In the genomic region with DNA sequence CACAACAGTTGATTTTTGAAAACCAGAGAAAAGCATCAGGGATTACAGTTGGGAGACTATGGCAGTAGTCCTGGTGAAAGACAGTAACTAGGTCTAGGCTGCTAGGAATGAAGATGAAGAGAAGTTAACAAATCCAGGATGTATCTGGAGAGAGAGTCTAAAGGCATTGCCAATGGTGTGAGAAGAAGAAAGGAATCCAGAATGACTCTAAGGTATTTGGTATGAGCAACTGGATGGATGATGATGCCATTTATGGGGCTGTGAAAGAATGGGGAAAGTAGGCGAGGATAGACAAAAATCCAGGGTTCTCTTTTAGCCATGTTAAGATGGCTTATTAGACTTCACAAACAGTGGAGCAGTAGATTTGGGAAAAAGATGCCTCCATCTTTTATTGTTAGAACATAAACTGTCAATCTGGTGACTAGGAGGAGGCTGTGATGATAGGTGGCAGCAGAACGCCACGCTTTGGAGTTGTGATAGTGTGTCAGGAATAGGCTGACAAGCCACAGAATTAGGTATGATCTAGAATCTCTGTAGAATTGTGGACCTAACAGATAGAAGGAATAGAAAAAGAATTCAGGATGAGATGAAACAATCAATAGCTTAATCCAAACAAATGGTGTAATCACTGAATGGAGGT, we compare ENCODE assay signal across 8 cellular contexts. TPM values are rescaled to one million over a fixed set of nuclear protein-coding genes. Genes with fewer than 3 reads are reported as not detected.
A peak's percentile ranks its signal among the peaks of the same experiment; 100 is the strongest.
DNase-seq lines count a peak whose midpoint lies in the region; ATAC-seq and TF ChIP-seq lines count a peak whose summit lies in the region.

No MANE protein-coding gene starts in this region.

- no peaks in the 10 kb centered on the region for H3K9me3 ChIP-seq in IMR-90 (ENCODE audit: control insufficient read depth, insufficient read depth, low read length)

- no peak overlapping the region for H3K9ac ChIP-seq in IMR-90 (ENCODE audit: low read depth, low read length)

- peak overlapping the region; percentile 17; the same call in 1 of the 2 replicates for H3K18ac ChIP-seq in IMR-90 (ENCODE audit: low read depth, low read length)

- H2AK5ac ChIP-seq in IMR-90 (ENCODE audit: low read depth, low read length), result no peak overlapping the region

- intact Hi-C loops in IMR-90 (cut with micrococcal nuclease), result no loop called here

- H3K4me3 ChIP-seq in IMR-90 (ENCODE audit: insufficient read depth, low read depth, low read length), result no peak overlapping the region

- no peaks in the 10 kb centered on the region for H4K20me1 ChIP-seq in IMR-90 (ENCODE audit: insufficient read depth, low read length)

- DNase-seq in IMR-90, result peak; percentile 37
- peak; percentile 63 for DNase-seq in activated T-cell treated with anti-CD3 and anti-CD28 coated beads, Interleukin-2, amount 50 U/mL, for 1 hour
- DNase-seq in iPS-NIHi11 (ENCODE audit: low spot score), result peak; percentile 49
- DNase-seq in stimulated activated CD8-positive, alpha-beta memory T cell treated with anti-CD3 and anti-CD28 coated beads, Interleukin-4, amount 100 ng/mL, for 48 hours, result peak; percentile 39
- no peak for DNase-seq in MV-4-11 (lab: John Stamatoyannopoulos, UW)
- DNase-seq in H4 (ENCODE audit: low spot score), result no peak
- DNase-seq in SIG-M5 treated with dmso at 0.1 percent for 504 hours (lab: John Stamatoyannopoulos, UW; ENCODE audit: unreplicated experiment), result no peak

- 0 out of 2 replicates have a peak overlapping the region, but pooled peaks have one; percentile 20 for H2BK20ac ChIP-seq in IMR-90 (ENCODE audit: low read depth, low read length)

- H2BK15ac ChIP-seq in IMR-90 (ENCODE audit: low read depth, low read length), result no peak overlapping the region

- H3K4me1 ChIP-seq in IMR-90 (ENCODE audit: control insufficient read depth, insufficient read depth, low read length), result peaks cover 3% of the 10 kb centered on the region; the same call in 1 of the 2 replicates

- no peak overlapping the region for H2BK5ac ChIP-seq in IMR-90 (ENCODE audit: low read depth, low read length, poor library complexity, severe bottlenecking)

- no peaks in the 10 kb centered on the region for H3K27me3 ChIP-seq in IMR-90 (ENCODE audit: control insufficient read depth, insufficient read depth, low read length)

- H3K36me3 ChIP-seq in IMR-90 (ENCODE audit: control insufficient read depth, insufficient read depth, low read length), result no peaks in the 10 kb centered on the region

- no peaks in the 10 kb centered on the region for H3K9me1 ChIP-seq in IMR-90 (ENCODE audit: insufficient read depth, low read length)

- in situ Hi-C loops in IMR-90 (cut with MboI; ENCODE audit: low sequenced_read_pairs), result no loop called here

- H4K91ac ChIP-seq in IMR-90 (ENCODE audit: insufficient read depth, low read depth, low read length), result no peak overlapping the region

- dilution Hi-C loops in IMR-90 (cut with HindIII; ENCODE audit: low sequenced_read_pairs, unreplicated experiment), result no loop called here

- no peak overlapping the region for H2AFZ ChIP-seq in IMR-90 (replicated peaks; ENCODE audit: low read length, poor library complexity)

- no TSS peak for BruUV-seq in IMR-90 (replicated peaks; lab: Mats Ljungman, UMichigan)

- ATAC-seq in IMR-90 (ENCODE audit: low read depth), result peak; percentile 67

- CTCF ChIA-PET in IMR-90 (lab: Yijun Ruan, JAX), result no interaction called here

- no peak overlapping the region for H2AK9ac ChIP-seq in IMR-90 (replicated peaks; ENCODE audit: low read depth, low read length, poor library complexity)

- no peak overlapping the region for H3K4me2 ChIP-seq in IMR-90 (ENCODE audit: low read depth, low read length)

- H3K27ac ChIP-seq in IMR-90 (ENCODE audit: insufficient read depth, low read length), result no peak overlapping the region

- no peak overlapping the region for H4K5ac ChIP-seq in IMR-90 (ENCODE audit: low read depth, low read length)

- POLR2A ChIA-PET in IMR-90 (lab: Charles Lee; ENCODE audit: unreplicated experiment), result no interaction called here

- TF ChIP-seq POLR2A in IMR-90 (IDR thresholded peaks at IDR 0.05; ENCODE audit: low read depth, low read length), result no peak

- TF ChIP-seq CTCF in GM12873 (IDR thresholded peaks at IDR 0.05; ENCODE audit: insufficient read depth, low read depth, low read length, missing control alignments) (peak; percentile 44), IMR-90 (conservative IDR thresholded peaks at IDR 0.05; ENCODE audit: low read depth, low read length) (no peak)

- no peak for TF ChIP-seq RAD21 in IMR-90 (IDR thresholded peaks at IDR 0.05; ENCODE audit: low read length)

- no peaks in the 10 kb centered on the region for H3K79me1 ChIP-seq in IMR-90 (ENCODE audit: low read depth in 1 of 2, low read length in 2 of 2)

- no peak overlapping the region for H3K56ac ChIP-seq in IMR-90 (ENCODE audit: extremely low read depth, insufficient read depth, low read length)

- H4K8ac ChIP-seq in IMR-90 (ENCODE audit: low read depth in 2 of 2, low read length in 2 of 2), result 0 out of 4 replicates have a peak overlapping the region, but pooled peaks of 1 of the 2 experiments have one; percentile 35

- no peak overlapping the region for H3K14ac ChIP-seq in IMR-90 (replicated peaks; ENCODE audit: low read depth, low read length)

- no CpG with 5 or more reads among the region's 3 CpGs for WGBS in IMR-90 (ENCODE audit: extremely low coverage in 2 of 2, insufficient read length in 1 of 2), 2 experiments

- H2BK120ac ChIP-seq in IMR-90 (ENCODE audit: low read depth, low read length), result peak overlapping the region; percentile 6; the same call in 1 of the 2 replicates

- peak overlapping the region; percentile 26; the same call in 1 of the 2 replicates for H3K4ac ChIP-seq in IMR-90 (ENCODE audit: low read depth, low read length)

- H3K23ac ChIP-seq in IMR-90 (ENCODE audit: low read depth, low read length), result no peak overlapping the region

TF ChIP-seq in IMR-90, 13 proteins besides CTCF, POLR2A, EP300 and RAD21:
- no peak for TF ChIP-seq USF2 (IDR thresholded peaks at IDR 0.05; ENCODE audit: low read depth, low read length)
- TF ChIP-seq CHD1 (IDR thresholded peaks at IDR 0.05; ENCODE audit: low read depth, low read length), result no peak
- no peak for TF ChIP-seq RCOR1 (IDR thresholded peaks at IDR 0.05; ENCODE audit: insufficient replicate concordance, low read length)
- TF ChIP-seq NFE2L2 (IDR thresholded peaks at IDR 0.05; ENCODE audit: low read depth, low read length), result no peak
- TF ChIP-seq MAZ (IDR thresholded peaks at IDR 0.05; ENCODE audit: borderline replicate concordance, low read depth, low read length), result no peak
- TF ChIP-seq MAFK (IDR thresholded peaks at IDR 0.05; ENCODE audit: low read depth, low read length), result no peak
- TF ChIP-seq, protein P1, sequence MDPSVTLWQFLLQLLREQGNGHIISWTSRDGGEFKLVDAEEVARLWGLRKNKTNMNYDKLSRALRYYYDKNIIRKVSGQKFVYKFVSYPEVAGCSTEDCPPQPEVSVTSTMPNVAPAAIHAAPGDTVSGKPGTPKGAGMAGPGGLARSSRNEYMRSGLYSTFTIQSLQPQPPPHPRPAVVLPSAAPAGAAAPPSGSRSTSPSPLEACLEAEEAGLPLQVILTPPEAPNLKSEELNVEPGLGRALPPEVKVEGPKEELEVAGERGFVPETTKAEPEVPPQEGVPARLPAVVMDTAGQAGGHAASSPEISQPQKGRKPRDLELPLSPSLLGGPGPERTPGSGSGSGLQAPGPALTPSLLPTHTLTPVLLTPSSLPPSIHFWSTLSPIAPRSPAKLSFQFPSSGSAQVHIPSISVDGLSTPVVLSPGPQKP (IDR thresholded peaks at IDR 0.05; ENCODE audit: borderline replicate concordance, low read depth, low read length), result no peak
- TF ChIP-seq CEBPB (IDR thresholded peaks at IDR 0.05; ENCODE audit: low read depth, low read length), result no peak
- no peak for TF ChIP-seq BHLHE40 (IDR thresholded peaks at IDR 0.05; ENCODE audit: low read depth, low read length)
- no peak for TF ChIP-seq FOS (IDR thresholded peaks at IDR 0.05; ENCODE audit: low read depth, low read length)
- no peak for TF ChIP-seq MXI1 (IDR thresholded peaks at IDR 0.05; ENCODE audit: borderline replicate concordance, low read depth, low read length)
- no peak for TF ChIP-seq RFX5 (IDR thresholded peaks at IDR 0.05; ENCODE audit: low read depth, low read length)
- no peak for TF ChIP-seq SMC3 (IDR thresholded peaks at IDR 0.05; ENCODE audit: low read depth, low read length)

RNA-seq across cellular contexts. Expression of gene JADE1, which starts 27.3 kb away (rescaled TPM):
- 32.6 and 32.8 TPM in 2 replicates for total RNA-seq in IMR-90 (2012; rRNA removed)
- polyA plus RNA-seq in IMR-90 (2012; rRNA removed), result 12.0 and 13.8 TPM in 2 replicates
- polyA plus RNA-seq in IMR-90 (2012; cell fraction: cytosol; rRNA removed), result 8.9 and 11.1 TPM in 2 replicates
- 15.7 and 33.1 TPM in 2 replicates for polyA plus RNA-seq in IMR-90 (2012; cell fraction: nucleus; rRNA removed; ENCODE audit: low replicate concordance)
- total RNA-seq in H4 (2014; rRNA removed; shearing (Covaris generic)), result 12.8 and 16.8 TPM in 2 replicates

Comparison
In these comparisons a context has a peak if more than half of its experiments do, and no peak if none do; other contexts are left out.
1. DNase-seq: peak in IMR-90 (single experiment), activated T-cell treated with anti-CD3 and anti-CD28 coated beads, Interleukin-2, amount 50 U/mL, for 1 hour (single experiment), iPS-NIHi11 (single experiment) and stimulated activated CD8-positive, alpha-beta memory T cell treated with anti-CD3 and anti-CD28 coated beads, Interleukin-4, amount 100 ng/mL, for 48 hours (single experiment); none in MV-4-11 (single experiment), H4 (single experiment) and SIG-M5 treated with dmso at 0.1 percent for 504 hours (single experiment).